38 cellular contexts compared by ENCODE assay signal in genomic region chr19:56223481-56223880, GRCh38. TPM values are rescaled to one million over a fixed set of nuclear protein-coding genes. Genes with fewer than 3 reads are reported as not detected.
"Had no signal": no experiment of that assay in that cellular context is flagged by ENCODE, and none has a peak within 500 bp of the region (broad histone marks: within the 10 kb centered on the region; RNA-seq: fewer than 3 reads in every experiment).

No MANE protein-coding gene starts in this region.

- DNase-seq: Karpas-422, Kasumi-1, KG1, MG63, MM.1S, MV-4-11, NCI-H1048, NCI-H1092, NCI-H1092 treated with DMSO at 0.1 percent for 48 hours, NCI-H1105, NCI-H1105 treated with DMSO at 0.1 percent for 48 hours, NCI-H1417, NCI-H1436, NCI-H1436 treated with DMSO at 0.1 percent for 48 hours, NCI-H146, NCI-H1694, NCI-H1694 treated with DMSO at 0.1 percent for 48 hours, NCI-H187, NCI-H187 treated with DMSO at 0.1 percent for 48 hours, NCI-H1930, NCI-H2029, NCI-H2029 treated with DMSO at 0.1 percent for 48 hours, NCI-H2081, NCI-H2081 treated with DMSO at 0.1 percent for 48 hours, NCI-H2107, NCI-H2171, NCI-H2171 treated with DMSO at 0.1 percent for 48 hours, NCI-H2227 treated with DMSO at 0.1 percent for 48 hours, NCI-H226, NCI-H345, NCI-H446, NCI-H446 treated with DMSO at 0.1 percent for 48 hours, NCI-H510A, NCI-H510A treated with DMSO at 0.1 percent for 48 hours had no signal

RNA-seq across cellular contexts. Expression of gene ZSCAN5C, which starts 21.4 kb away (rescaled TPM):
- total RNA-seq: LHCN-M2, M059J, MCF 10A, NCI-H460 had no signal

RNA-seq across cellular contexts. Expression of gene ZSCAN5B, which starts 25.9 kb away (rescaled TPM):
- total RNA-seq: LHCN-M2, M059J, MCF 10A, NCI-H460 had no signal

RNA-seq across cellular contexts. Expression of gene GALP, which starts 47.7 kb away (rescaled TPM):
- total RNA-seq: LHCN-M2, M059J, MCF 10A had no signal

RNA-seq across cellular contexts. Expression of gene EDDM13, which starts 49.1 kb away (rescaled TPM):
- total RNA-seq: LHCN-M2, M059J, MCF 10A, NCI-H460 had no signal
